Comparison of ENCODE assay signal across 17 cellular contexts in the genomic region with DNA sequence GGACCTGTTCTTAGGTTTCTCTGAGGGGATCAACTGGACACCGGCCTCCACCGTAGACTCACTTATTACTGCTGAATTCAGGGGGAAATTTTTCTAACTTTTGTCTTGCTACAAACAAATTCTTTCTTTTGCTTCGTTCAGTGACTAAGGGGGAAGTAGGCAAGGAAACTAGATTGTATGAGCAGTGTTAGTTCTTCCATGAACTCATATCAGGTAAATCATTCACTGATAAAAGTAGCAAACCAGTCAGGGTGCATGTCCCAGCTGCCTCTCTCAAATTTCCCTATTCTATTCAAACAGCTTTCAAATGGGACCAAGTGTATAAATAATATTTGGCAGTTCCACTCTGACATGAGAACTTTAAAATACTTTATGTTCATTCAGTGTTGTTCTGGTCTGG. TPM values are rescaled to one million over a fixed set of nuclear protein-coding genes. Genes with fewer than 3 reads are reported as not detected.
DNase-seq lines count a peak whose midpoint lies in the region; ATAC-seq and TF ChIP-seq lines count a peak whose summit lies in the region.
"Had no signal": no experiment of that assay in that cellular context is flagged by ENCODE, and none has a peak within 500 bp of the region (broad histone marks: within the 10 kb centered on the region; RNA-seq: fewer than 3 reads in every experiment).

No MANE protein-coding gene starts in this region.

- H3K4me1 Mint-ChIP-seq in HFFc6 (ENCODE audit: low read depth), result peaks cover 39% of the 10 kb centered on the region
- peaks cover 10% of the 10 kb centered on the region for H3K4me1 Mint-ChIP-seq in brain
- H3K4me1 Mint-ChIP-seq: activated T-helper 17 cell treated with anti-CD3 and anti-CD28 coated beads, Interleukin-2, amount 50 U/mL, for 72 hours had no signal

- no peaks in the 10 kb centered on the region for H3K9me2 ChIP-seq in OCI-LY7 (ENCODE audit: insufficient read depth, low read length)

- no peak overlapping the region for H3K9ac ChIP-seq in subcutaneous abdominal adipose tissue (ENCODE audit: low read length in 5 of 5)

- H3K9me3 ChIP-seq in lower lobe of right lung (no peaks in the 10 kb centered on the region), subcutaneous abdominal adipose tissue (ENCODE audit: control insufficient read depth in 5 of 5, low read length in 5 of 5) (no peaks in the 10 kb centered on the region), OCI-LY7 (ENCODE audit: low read length) (no peaks in the 10 kb centered on the region)

- H2AFZ ChIP-seq in OCI-LY7 (ENCODE audit: low read length), result no peak overlapping the region

- H3K4me3 ChIP-seq in lower lobe of right lung (no peak overlapping the region), subcutaneous abdominal adipose tissue (ENCODE audit: low read depth in 1 of 5, low read length in 5 of 5) (no peak overlapping the region), OCI-LY7 (ENCODE audit: low read depth, low read length, poor library complexity, severe bottlenecking) (no peak overlapping the region)

- intact Hi-C loops in lower lobe of right lung (cut with DNase I), result no loop called here
- intact Hi-C loops in OCI-LY7 (cut with micrococcal nuclease; ENCODE audit: unreplicated experiment), result loop anchor here (2.0 kb wide), 1 partner anchor 50 kb away; no protein-coding TSS in a partner anchor

- TF ChIP-seq CTCF in HFFc6 (IDR thresholded peaks at IDR 0.05), result no peak
- TF ChIP-seq CTCF in brain (conservative IDR thresholded peaks at IDR 0.05), result no peak
- TF ChIP-seq CTCF in lower lobe of right lung (IDR thresholded peaks at IDR 0.05), result no peak
- no peak for TF ChIP-seq CTCF in OCI-LY7 (conservative IDR thresholded peaks at IDR 0.05; ENCODE audit: low read length)
- TF ChIP-seq CTCF in omental fat pad (IDR thresholded peaks at IDR 0.05), result no peak

- no peak overlapping the region for H3K4me3 Mint-ChIP-seq in HFFc6
- peak overlapping the region in 1 of 5 experiments; percentile 43 for H3K4me3 Mint-ChIP-seq in brain
- H3K4me3 Mint-ChIP-seq: activated naive CD8-positive, alpha-beta T cell treated with anti-CD3 and anti-CD28 coated beads, Interleukin-2, amount 50 U/mL, for 24 hours; activated T-helper 17 cell treated with anti-CD3 and anti-CD28 coated beads, Interleukin-2, amount 50 U/mL, for 72 hours; endodermal cell; naive B cell; T-cell had no signal

- H3K27ac ChIP-seq in lower lobe of right lung (peak overlapping the region; percentile 31), subcutaneous abdominal adipose tissue (ENCODE audit: low read depth, low read length) (peak overlapping the region; percentile 63), OCI-LY7 (ENCODE audit: low read depth, low read length, poor library complexity, severe bottlenecking) (no peak overlapping the region)

- peaks cover 8% of the 10 kb centered on the region; the same call in 1 of the 2 replicates for H4K20me1 ChIP-seq in OCI-LY7 (ENCODE audit: insufficient read depth, low read length)

- H3K36me3 ChIP-seq in lower lobe of right lung, result peaks cover 24% of the 10 kb centered on the region
- H3K36me3 ChIP-seq in subcutaneous abdominal adipose tissue (ENCODE audit: control insufficient read depth in 5 of 5, insufficient read depth in 5 of 5, low read length in 5 of 5), result peaks cover 3 to 8% (median 4%) of the 10 kb centered on the region in 5 donors
- H3K36me3 ChIP-seq in OCI-LY7 (ENCODE audit: insufficient read depth, low read length), result peaks cover 45% of the 10 kb centered on the region

- no peak for DNase-seq in HFFc6
- no peak for DNase-seq in lower lobe of right lung
- no peak for DNase-seq in globus pallidus (ENCODE audit: low spot score)
- no peak for DNase-seq in OCI-LY7 (ENCODE audit: low spot score)
- no peak for DNase-seq in omental fat pad (ENCODE audit: low spot score)
- DNase-seq: activated naive CD8-positive, alpha-beta T cell treated with anti-CD3 and anti-CD28 coated beads, Interleukin-2, amount 50 U/mL, for 24 hours; endodermal cell; left cardiac atrium; NK-92 treated with Interleukin-12 subunit alpha and Interleukin-12 subunit beta, amount 100 ng/mL, for 24 hours; posterior cingulate gyrus; stimulated activated naive CD4-positive, alpha-beta T cell treated with Interleukin-2 at 50 U/mL for 16 hours had no signal

- ATAC-seq in lower lobe of right lung (peak; percentile 29 to 46), GM18502 (IDR thresholded peaks at IDR 0.05; ENCODE audit: poor library complexity, unreplicated experiment) (no peak), omental fat pad (ENCODE audit: low FRiP score) (no peak)

- CTCF ChIA-PET in OCI-LY7 (lab: Charles Lee; ENCODE audit: unreplicated experiment), result interaction anchor here (1.1 kb wide), 1 partner anchor 101 kb away, joined by 5 read pairs; no protein-coding TSS in a partner anchor

- H3K27me3 ChIP-seq in lower lobe of right lung (ENCODE audit: low read depth) (no peaks in the 10 kb centered on the region), subcutaneous abdominal adipose tissue (ENCODE audit: control insufficient read depth in 5 of 5, insufficient read depth in 4 of 5, low read length in 5 of 5) (no peaks in the 10 kb centered on the region)

- H3K36me3 Mint-ChIP-seq in HFFc6 (ENCODE audit: low read depth) (peaks cover 7% of the 10 kb centered on the region), brain (peaks cover 27% of the 10 kb centered on the region)
- H3K36me3 Mint-ChIP-seq: naive B cell had no signal

- POLR2A ChIA-PET in OCI-LY7 (lab: Charles Lee), result interaction anchor here (0.6 kb wide), 1 partner anchor 24 kb away, joined by 3 read pairs; no protein-coding TSS in a partner anchor

- H3K79me2 ChIP-seq in OCI-LY7 (ENCODE audit: insufficient read depth, low read depth, low read length), result no peaks in the 10 kb centered on the region

- H3K4me1 ChIP-seq in lower lobe of right lung (peaks cover 16% of the 10 kb centered on the region), subcutaneous abdominal adipose tissue (ENCODE audit: control insufficient read depth in 5 of 5, insufficient read depth in 5 of 5, low read length in 5 of 5) (peaks cover 0 to 16% (median 15%) of the 10 kb centered on the region in 5 donors), OCI-LY7 (ENCODE audit: insufficient read depth, low read length, poor library complexity, severe bottlenecking) (no peaks in the 10 kb centered on the region)

- H3K27ac Mint-ChIP-seq in HFFc6 (peak overlapping the region; percentile 85), brain (peak overlapping the region; percentile 34 to 87 (median 57))
- H3K27ac Mint-ChIP-seq: activated naive CD8-positive, alpha-beta T cell treated with anti-CD3 and anti-CD28 coated beads, Interleukin-2, amount 50 U/mL, for 24 hours; activated T-helper 17 cell treated with anti-CD3 and anti-CD28 coated beads, Interleukin-2, amount 50 U/mL, for 72 hours; T-cell had no signal

- no TSS peak for BruUV-seq in OCI-LY7 (replicated peaks; lab: Mats Ljungman, UMichigan)

- H3K27me3 Mint-ChIP-seq in HFFc6 (ENCODE audit: insufficient read depth) (no peaks in the 10 kb centered on the region; the same call in 1 of the 2 replicates), brain (no peaks in the 10 kb centered on the region)
- H3K27me3 Mint-ChIP-seq: activated naive CD8-positive, alpha-beta T cell treated with anti-CD3 and anti-CD28 coated beads, Interleukin-2, amount 50 U/mL, for 24 hours; activated T-helper 17 cell treated with anti-CD3 and anti-CD28 coated beads, Interleukin-2, amount 50 U/mL, for 72 hours; naive B cell; T-cell had no signal

- no peak overlapping the region for H3K4me2 ChIP-seq in OCI-LY7 (ENCODE audit: low read length)

- H3K9me3 Mint-ChIP-seq in HFFc6 (no peaks in the 10 kb centered on the region), brain (no peaks in the 10 kb centered on the region)
- H3K9me3 Mint-ChIP-seq: activated naive CD8-positive, alpha-beta T cell treated with anti-CD3 and anti-CD28 coated beads, Interleukin-2, amount 50 U/mL, for 24 hours; activated T-helper 17 cell treated with anti-CD3 and anti-CD28 coated beads, Interleukin-2, amount 50 U/mL, for 72 hours; endodermal cell; naive B cell; T-cell had no signal

RNA-seq across cellular contexts. Expression of a gene that starts 7.3 kb away (rescaled TPM):
- total RNA-seq in HFFc6 (2021; fragmentation: NEBNext Ultra II Directional; extraction: Animal tissue kit (Norgen Biotek cat#: 25700)), result under 1 TPM in 4 of 6 experiments, not detected in 2; 0.17 to 0.47 (median 0.30) TPM
- 4.3 TPM for polyA plus RNA-seq in brain (ENCODE audit: insufficient read depth, low read depth, low replicate concordance)
- total RNA-seq in lower lobe of right lung (2.5 TPM), OCI-LY7 (2022) (not detected in 2 replicates), omental fat pad (1 to 10 TPM; 1.1 to 2.6 (median 1.9) TPM)
- total RNA-seq in OCI-LY7 (2014; rRNA removed; shearing (Covaris generic)), result 0.21 and 1.4 TPM in 2 replicates

RNA-seq across cellular contexts. Expression of a gene that starts 23.9 kb away (rescaled TPM):
- total RNA-seq in HFFc6 (2021; fragmentation: NEBNext Ultra II Directional; extraction: Animal tissue kit (Norgen Biotek cat#: 25700)), result 100 to 1,000 TPM; 115 to 144 (median 125) TPM
- polyA plus RNA-seq in brain (ENCODE audit: insufficient read depth, low read depth, low replicate concordance), result 252 TPM
- total RNA-seq in lower lobe of right lung (83.8 TPM), OCI-LY7 (2022) (75.8 and 76.1 TPM in 2 replicates), omental fat pad (100 to 1,000 TPM; 142 to 195 (median 179) TPM)
- total RNA-seq in OCI-LY7 (2014; rRNA removed; shearing (Covaris generic)), result 57.9 and 60.4 TPM in 2 replicates

RNA-seq across cellular contexts. Expression of a gene that starts 28.8 kb away (rescaled TPM):
- total RNA-seq in HFFc6 (2021; fragmentation: NEBNext Ultra II Directional; extraction: Animal tissue kit (Norgen Biotek cat#: 25700)), result under 1 TPM in 3 of 6 experiments, not detected in 3; 0.09 to 0.10 (median 0.10) TPM
- 1.6 TPM for polyA plus RNA-seq in brain (ENCODE audit: insufficient read depth, low read depth, low replicate concordance)
- 5.3 TPM for total RNA-seq in lower lobe of right lung
- total RNA-seq in OCI-LY7 (2014; rRNA removed; shearing (Covaris generic)), result not detected in 2 replicates
- total RNA-seq in OCI-LY7 (2022), result 2.0 and 2.9 TPM in 2 replicates
- 10 to 100 TPM in 1 of 4 donors, 1 to 10 TPM in 3; 2.6 to 12.4 (median 7.5) TPM for total RNA-seq in omental fat pad

Comparison
In these comparisons a context has a peak if more than half of its experiments do, and no peak if none do; other contexts are left out.
1. ATAC-seq: peak in lower lobe of right lung (2 of 2); none in GM18502 (single experiment) and omental fat pad (single experiment).